8 cellular contexts compared by ENCODE assay signal in the genomic region with DNA sequence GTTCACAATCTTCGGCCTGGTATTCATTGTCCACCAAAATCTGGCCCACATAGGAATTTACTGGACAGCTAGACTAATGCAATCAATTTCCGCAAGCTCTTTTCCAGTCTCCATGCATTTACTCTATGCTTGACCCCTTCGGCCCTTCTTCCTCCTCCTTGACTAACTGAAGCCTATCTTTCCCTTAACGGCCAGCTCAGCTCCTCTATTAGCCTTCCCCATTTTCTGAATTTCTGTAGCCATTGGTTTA. TPM values are rescaled to one million over a fixed set of nuclear protein-coding genes. Genes with fewer than 3 reads are reported as not detected.
DNase-seq lines count a peak whose midpoint lies in the region; ATAC-seq and TF ChIP-seq lines count a peak whose summit lies in the region.

No MANE protein-coding gene starts in this region.

- POLR2A ChIA-PET in IMR-90 (lab: Charles Lee; ENCODE audit: unreplicated experiment): no interaction called here

- CTCF ChIA-PET in Calu3 (lab: Charles Lee) (interaction anchor here (0.7 to 1.0 kb wide), 2 partner anchors 10 to 349 kb away, joined by 6 to 7 read pairs; no protein-coding TSS in a partner anchor), IMR-90 (lab: Yijun Ruan, JAX) (interaction anchor here (0.6 kb wide), 1 partner anchor 588 kb away, joined by 4 read pairs; no protein-coding TSS in a partner anchor)

- H3K4me3 Mint-ChIP-seq in Calu3 (ENCODE audit: low read depth, unreplicated experiment): peak overlapping the region; percentile 76

- no peaks in the 10 kb centered on the region for H3K9me3 Mint-ChIP-seq in Calu3 (ENCODE audit: low read depth, unreplicated experiment)

- H3K27me3 ChIP-seq in IMR-90 (ENCODE audit: control insufficient read depth, insufficient read depth, low read length) (no peaks in the 10 kb centered on the region), colonic mucosa (no peaks in the 10 kb centered on the region), neural cell (ENCODE audit: insufficient read depth, low read depth, low read length) (no peaks in the 10 kb centered on the region)

- H3K27ac ChIP-seq in IMR-90 (ENCODE audit: insufficient read depth, low read length) (peak overlapping the region; percentile 56), colonic mucosa (peak overlapping the region; percentile 87), neural cell (ENCODE audit: low read length) (no peak overlapping the region)

- H3K4ac ChIP-seq in IMR-90 (ENCODE audit: low read depth, low read length): peak overlapping the region; percentile 71

- H3K27me3 Mint-ChIP-seq in Calu3 (ENCODE audit: unreplicated experiment): no peaks in the 10 kb centered on the region

- peaks cover 17% of the 10 kb centered on the region for H3K4me1 Mint-ChIP-seq in Calu3 (ENCODE audit: low read depth, unreplicated experiment)

- intact Hi-C loops in Calu3 (cut with micrococcal nuclease; ENCODE audit: unreplicated experiment) (loop anchor here (10.0 kb wide), 1 partner anchor 590 kb away; no protein-coding TSS in a partner anchor), IMR-90 (cut with micrococcal nuclease) (loop anchor here (10.0 kb wide), 1 partner anchor 570 kb away; no protein-coding TSS in a partner anchor), colonic mucosa (cut with DNase I) (no loop called here)

- in situ Hi-C loops in IMR-90 (cut with MboI; ENCODE audit: low sequenced_read_pairs): no loop called here

- peak overlapping the region; percentile 82 for H3K9ac ChIP-seq in IMR-90 (ENCODE audit: low read depth, low read length)
- peak overlapping the region; percentile 33 to 55 for H3K9ac ChIP-seq in colonic mucosa (ENCODE audit: low read depth in 2 of 2, low read length in 2 of 2)
- H3K9ac ChIP-seq in neural cell (ENCODE audit: low read length): peak overlapping the region; percentile 63

- H2AK5ac ChIP-seq in IMR-90 (ENCODE audit: low read depth, low read length): no peak overlapping the region

- peak overlapping the region; percentile 66 for H3K27ac Mint-ChIP-seq in Calu3 (ENCODE audit: unreplicated experiment)

- H4K5ac ChIP-seq in IMR-90 (ENCODE audit: low read depth, low read length): peak overlapping the region; percentile 86

- no peaks in the 10 kb centered on the region for H3K9me1 ChIP-seq in IMR-90 (ENCODE audit: insufficient read depth, low read length)

- H2BK5ac ChIP-seq in IMR-90 (ENCODE audit: low read depth, low read length, poor library complexity, severe bottlenecking): peak overlapping the region; percentile 64

- DNase-seq in Calu3: no peak
- no peak for DNase-seq in IMR-90
- no peak for DNase-seq in colonic mucosa
- DNase-seq in cerebellar nuclear complex (lab: John Stamatoyannopoulos, UW): no peak
- DNase-seq in NCI-H524 (lab: John Stamatoyannopoulos, UW): no peak

- H3F3A ChIP-seq in neural cell (ENCODE audit: insufficient read depth, low read length, poor library complexity, severe bottlenecking): no peaks in the 10 kb centered on the region

- H3K36me3 Mint-ChIP-seq in Calu3 (ENCODE audit: insufficient read depth, unreplicated experiment): peaks cover 23% of the 10 kb centered on the region

- peak overlapping the region; percentile 38 for H3K14ac ChIP-seq in IMR-90 (replicated peaks; ENCODE audit: low read depth, low read length)

- H2BK15ac ChIP-seq in IMR-90 (ENCODE audit: low read depth, low read length): no peak overlapping the region

- no peak for ATAC-seq in IMR-90 (ENCODE audit: low read depth)
- no peak for ATAC-seq in HG03045 (IDR thresholded peaks at IDR 0.05; ENCODE audit: unreplicated experiment)
- ATAC-seq in HG02588 (IDR thresholded peaks at IDR 0.05; ENCODE audit: unreplicated experiment): no peak

- TF ChIP-seq EP300 in neural cell (conservative IDR thresholded peaks at IDR 0.05; ENCODE audit: poor library complexity, severe bottlenecking): no peak

- H3K9me3 ChIP-seq in IMR-90 (ENCODE audit: control insufficient read depth, insufficient read depth, low read length) (no peaks in the 10 kb centered on the region), colonic mucosa (no peaks in the 10 kb centered on the region), neural cell (ENCODE audit: low read length) (no peaks in the 10 kb centered on the region)

- H2AFZ ChIP-seq in IMR-90 (replicated peaks; ENCODE audit: low read length, poor library complexity) (peak overlapping the region; percentile 92), neural cell (ENCODE audit: low read depth, low read length) (peak overlapping the region; percentile 29)

- peak overlapping the region; percentile 24; the same call in 1 of the 2 replicates for H3K18ac ChIP-seq in IMR-90 (ENCODE audit: low read depth, low read length)

- peak overlapping the region; percentile 75 for H4K91ac ChIP-seq in IMR-90 (ENCODE audit: insufficient read depth, low read depth, low read length)

- no peaks in the 10 kb centered on the region for H3K9me2 ChIP-seq in neural cell (ENCODE audit: insufficient read depth, low read length)

- peak overlapping the region; percentile 30; the same call in 1 of the 2 replicates for H2BK120ac ChIP-seq in IMR-90 (ENCODE audit: low read depth, low read length)

- WGBS in IMR-90 (ENCODE audit: extremely low coverage in 2 of 2, insufficient read length in 1 of 2), 2 experiments: 14% methylated on average over 2 of the region's 4 CpGs; no CpG with 5 or more reads in 1 of the 2 experiments

- H3K36me3 ChIP-seq in IMR-90 (ENCODE audit: control insufficient read depth, insufficient read depth, low read length): no peaks in the 10 kb centered on the region; the same call in none of the 2 replicates
- no peaks in the 10 kb centered on the region for H3K36me3 ChIP-seq in colonic mucosa
- no peaks in the 10 kb centered on the region for H3K36me3 ChIP-seq in neural cell (ENCODE audit: insufficient read depth, low read length)

- TF ChIP-seq RAD21 in IMR-90 (IDR thresholded peaks at IDR 0.05; ENCODE audit: low read length): no peak
- no peak for TF ChIP-seq RAD21 in neural cell (conservative IDR thresholded peaks at IDR 0.05)

- TF ChIP-seq CTCF in Calu3 (IDR thresholded peaks at IDR 0.05; ENCODE audit: unreplicated experiment): no peak
- TF ChIP-seq CTCF in IMR-90 (conservative IDR thresholded peaks at IDR 0.05; ENCODE audit: low read depth, low read length): no peak
- TF ChIP-seq CTCF in colonic mucosa (IDR thresholded peaks at IDR 0.05): no peak
- no peak for TF ChIP-seq CTCF in neural cell (IDR thresholded peaks at IDR 0.05; ENCODE audit: poor library complexity, severe bottlenecking)

- dilution Hi-C loops in IMR-90 (cut with HindIII; ENCODE audit: low sequenced_read_pairs, unreplicated experiment): no loop called here

- H3K23ac ChIP-seq in IMR-90 (ENCODE audit: low read depth, low read length): peak overlapping the region; percentile 21; the same call in 1 of the 2 replicates

- TF ChIP-seq POLR2A in IMR-90 (IDR thresholded peaks at IDR 0.05; ENCODE audit: low read depth, low read length): no peak

- peak overlapping the region; percentile 91 for H3K4me3 ChIP-seq in IMR-90 (ENCODE audit: insufficient read depth, low read depth, low read length)
- peak overlapping the region; percentile 54 for H3K4me3 ChIP-seq in colonic mucosa
- H3K4me3 ChIP-seq in neural cell (ENCODE audit: low read length): peak overlapping the region; percentile 81

- H3K79me1 ChIP-seq in IMR-90 (ENCODE audit: low read depth in 1 of 2, low read length in 2 of 2): peaks cover 14 to 22% of the 10 kb centered on the region in 2 experiments; a peak in 3 of 4 replicates

- H3K4me2 ChIP-seq in IMR-90 (ENCODE audit: low read depth, low read length) (peak overlapping the region; percentile 84), neural cell (ENCODE audit: low read length) (no peak overlapping the region)

- H3K56ac ChIP-seq in IMR-90 (ENCODE audit: extremely low read depth, insufficient read depth, low read length): peak overlapping the region; percentile 62; the same call in 1 of the 2 replicates

- BruUV-seq in Calu3 (replicated peaks; lab: Mats Ljungman, UMichigan) (no TSS peak), IMR-90 (replicated peaks; lab: Mats Ljungman, UMichigan) (no TSS peak)

- H4K8ac ChIP-seq in IMR-90 (ENCODE audit: low read depth in 2 of 2, low read length in 2 of 2): peak overlapping the region; percentile 85 to 94

- H4K20me1 ChIP-seq in IMR-90 (ENCODE audit: insufficient read depth, low read length): no peaks in the 10 kb centered on the region
- no peaks in the 10 kb centered on the region for H4K20me1 ChIP-seq in neural cell (ENCODE audit: insufficient read depth)

- no peak overlapping the region for H2BK20ac ChIP-seq in IMR-90 (ENCODE audit: low read depth, low read length)

- no peak overlapping the region for H2AK9ac ChIP-seq in IMR-90 (replicated peaks; ENCODE audit: low read depth, low read length, poor library complexity)

- H3K79me2 ChIP-seq in neural cell (replicated peaks; ENCODE audit: insufficient read depth, low read length): no peaks in the 10 kb centered on the region

- H3K4me1 ChIP-seq in IMR-90 (ENCODE audit: control insufficient read depth, insufficient read depth, low read length) (0 out of 2 replicates have a peak, but pooled peaks cover 2% of the 10 kb centered on the region), colonic mucosa (no peaks in the 10 kb centered on the region)

TF ChIP-seq in IMR-90, 13 proteins besides CTCF, POLR2A, EP300 and RAD21 (continues in another document):
- no peak for TF ChIP-seq FOS (IDR thresholded peaks at IDR 0.05; ENCODE audit: low read depth, low read length)
- TF ChIP-seq SMC3 (IDR thresholded peaks at IDR 0.05; ENCODE audit: low read depth, low read length): no peak

TF ChIP-seq in neural cell, 6 proteins besides CTCF, POLR2A, EP300 and RAD21 (continues in another document):
- TF ChIP-seq TAF1 (IDR thresholded peaks at IDR 0.05; ENCODE audit: low read depth) (no peak), EZH2 (IDR thresholded peaks at IDR 0.05; ENCODE audit: borderline replicate concordance, insufficient read depth, low read length, poor library complexity, severe bottlenecking) (no peak), MXI1 (conservative IDR thresholded peaks at IDR 0.05; ENCODE audit: poor library complexity, severe bottlenecking) (no peak), POLR2AphosphoS5 (IDR thresholded peaks at IDR 0.05) (no peak), SMC3 (conservative IDR thresholded peaks at IDR 0.05; ENCODE audit: poor library complexity) (no peak)

RNA-seq across cellular contexts. Expression of gene PHKA2, which starts 1.2 kb away (rescaled TPM):
- total RNA-seq in Calu3 (2022) (44.7 and 47.6 TPM in 2 replicates), IMR-90 (2012; rRNA removed) (9.4 and 10.0 TPM in 2 replicates), colonic mucosa (10 to 100 TPM; 22.8 to 38.6 TPM)
- polyA plus RNA-seq in IMR-90 (2012; rRNA removed) (21.1 and 21.5 TPM in 2 replicates), neural cell (9.6 TPM in 2 replicates)
- polyA plus RNA-seq in IMR-90 (2012; cell fraction: cytosol; rRNA removed): 7.0 and 12.9 TPM in 2 replicates
- 157 and 189 TPM in 2 replicates for polyA plus RNA-seq in IMR-90 (2012; cell fraction: nucleus; rRNA removed; ENCODE audit: low replicate concordance)
- 19.0 and 19.7 TPM in 2 replicates for polyA minus RNA-seq in neural cell
